In genomic region chr2:25310690-25310964, GRCh38 we compare ENCODE assay signal across 10 cellular contexts. TPM values are rescaled to one million over a fixed set of nuclear protein-coding genes. Genes with fewer than 3 reads are reported as not detected.
DNase-seq lines count a peak whose midpoint lies in the region; ATAC-seq and TF ChIP-seq lines count a peak whose summit lies in the region.
"Had no signal": no experiment of that assay in that cellular context is flagged by ENCODE, and none has a peak within 500 bp of the region (broad histone marks: within the 10 kb centered on the region; RNA-seq: fewer than 3 reads in every experiment).

No MANE protein-coding gene starts in this region.

- peak overlapping the region; percentile 58 for H3K27ac Mint-ChIP-seq in activated naive CD8-positive, alpha-beta T cell treated with anti-CD3 and anti-CD28 coated beads for 36 hours
- peak overlapping the region; percentile 67 for H3K27ac Mint-ChIP-seq in nephron progenitor cell

- peak; percentile 53 for DNase-seq in ELF-1 (ENCODE audit: low read depth, low spot score)
- DNase-seq in activated naive CD8-positive, alpha-beta T cell treated with anti-CD3 and anti-CD28 coated beads for 36 hours, result no peak
- DNase-seq in nephron progenitor cell, result no peak
- DNase-seq in NCI-H2107 (lab: John Stamatoyannopoulos, UW), result no peak
- DNase-seq: foreskin melanocyte, natural killer cell, testis had no signal

- TF ChIP-seq CTCF in C4-2B (conservative IDR thresholded peaks at IDR 0.05), result no peak
- TF ChIP-seq CTCF in nephron progenitor cell (IDR thresholded peaks at IDR 0.05), result no peak

- peak overlapping the region; percentile 52 for H3K4me3 Mint-ChIP-seq in activated naive CD8-positive, alpha-beta T cell treated with anti-CD3 and anti-CD28 coated beads for 36 hours
- H3K4me3 Mint-ChIP-seq in nephron progenitor cell, result peak overlapping the region; percentile 44
- H3K4me3 Mint-ChIP-seq: natural killer cell had no signal

- ATAC-seq in HG02840 (IDR thresholded peaks at IDR 0.05; ENCODE audit: low FRiP score, unreplicated experiment) (no peak), GM21367 (IDR thresholded peaks at IDR 0.05; ENCODE audit: unreplicated experiment) (no peak)
- ATAC-seq: natural killer cell had no signal

- peaks cover 75% of the 10 kb centered on the region for H3K4me1 Mint-ChIP-seq in activated naive CD8-positive, alpha-beta T cell treated with anti-CD3 and anti-CD28 coated beads for 36 hours
- H3K4me1 Mint-ChIP-seq in nephron progenitor cell, result peaks cover 79% of the 10 kb centered on the region

- no peaks in the 10 kb centered on the region for H3K27me3 Mint-ChIP-seq in activated naive CD8-positive, alpha-beta T cell treated with anti-CD3 and anti-CD28 coated beads for 36 hours
- no peaks in the 10 kb centered on the region for H3K27me3 Mint-ChIP-seq in nephron progenitor cell (ENCODE audit: low read depth, poor library complexity)

- H3K36me3 Mint-ChIP-seq in activated naive CD8-positive, alpha-beta T cell treated with anti-CD3 and anti-CD28 coated beads for 36 hours, result peaks cover 69% of the 10 kb centered on the region
- H3K36me3 Mint-ChIP-seq in nephron progenitor cell (ENCODE audit: low read depth), result no peaks in the 10 kb centered on the region
- H3K36me3 Mint-ChIP-seq: natural killer cell had no signal

- H3K9me3 Mint-ChIP-seq in activated naive CD8-positive, alpha-beta T cell treated with anti-CD3 and anti-CD28 coated beads for 36 hours, result no peaks in the 10 kb centered on the region
- no peaks in the 10 kb centered on the region for H3K9me3 Mint-ChIP-seq in nephron progenitor cell
- H3K9me3 Mint-ChIP-seq: natural killer cell had no signal

- H3K27ac ChIP-seq in C4-2B, result peak overlapping the region; percentile 91

RNA-seq across cellular contexts. Expression of gene DNMT3A, which starts 31.1 kb away (rescaled TPM):
- total RNA-seq in activated naive CD8-positive, alpha-beta T cell treated with anti-CD3 and anti-CD28 coated beads for 36 hours, result 10 to 100 TPM; 90.7 to 92.2 TPM
